33 cellular contexts compared by ENCODE assay signal in the genomic region with DNA sequence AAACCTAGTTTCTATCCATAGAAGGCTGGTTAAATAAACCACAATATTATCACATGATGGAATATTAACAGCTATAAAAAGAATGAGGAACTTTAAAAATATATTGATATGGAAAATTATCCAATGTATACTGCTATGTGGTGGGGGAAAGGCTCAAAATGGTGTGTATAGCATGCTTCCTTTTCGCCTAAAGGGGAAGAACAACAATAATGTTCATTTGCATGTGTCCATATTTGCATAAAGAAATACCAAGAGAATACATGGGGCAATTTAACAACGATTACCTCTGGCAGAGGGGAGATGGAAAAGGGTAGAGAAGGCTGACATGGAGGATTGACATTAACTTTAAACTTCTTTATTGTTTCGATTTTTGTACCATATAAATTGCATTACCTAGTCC.
"Had no signal": no experiment of that assay in that cellular context is flagged by ENCODE, and none has a peak within 500 bp of the region (broad histone marks: within the 10 kb centered on the region; RNA-seq: fewer than 3 reads in every experiment).

No MANE protein-coding gene starts in this region.

- H3K36me3 Mint-ChIP-seq: activated CD4-positive, alpha-beta memory T cell treated with anti-CD3 and anti-CD28 coated beads for 36 hours; activated CD8-positive, alpha-beta memory T cell treated with anti-CD3 and anti-CD28 coated beads, Interleukin-2, amount 10 ng/mL, durations not matched to agents 7 days and 5 days; activated naive CD4-positive, alpha-beta T cell treated with anti-CD3 and anti-CD28 coated beads, Interleukin-2, amount 50 U/mL, for 24 hours; activated naive CD8-positive, alpha-beta T cell treated with anti-CD3 and anti-CD28 coated beads for 36 hours had no signal

- H3K4me3 Mint-ChIP-seq: activated CD4-positive, alpha-beta memory T cell treated with anti-CD3 and anti-CD28 coated beads for 36 hours; activated CD4-positive, alpha-beta T cell treated with anti-CD3 and anti-CD28 coated beads for 36 hours; activated CD4-positive, alpha-beta T cell treated with anti-CD3 and anti-CD28 coated beads, Interleukin-2, amount 10 ng/mL, durations not matched to agents 24 days and 14 days; activated CD8-positive, alpha-beta memory T cell treated with anti-CD3 and anti-CD28 coated beads, Interleukin-2, amount 10 ng/mL, durations not matched to agents 7 days and 5 days; activated CD8-positive, alpha-beta T cell treated with anti-CD3 and anti-CD28 coated beads, Interleukin-2, amount 10 ng/mL, durations not matched to agents 7 days and 5 days; activated naive CD4-positive, alpha-beta T cell treated with anti-CD3 and anti-CD28 coated beads for 36 hours; activated naive CD4-positive, alpha-beta T cell treated with anti-CD3 and anti-CD28 coated beads, Interleukin-2, amount 50 U/mL, for 24 hours; activated naive CD8-positive, alpha-beta T cell treated with anti-CD3 and anti-CD28 coated beads for 36 hours; activated naive CD8-positive, alpha-beta T cell treated with anti-CD3 and anti-CD28 coated beads, Interleukin-2, amount 50 U/mL, for 24 hours; activated T-helper 1 cell treated with anti-CD3 and anti-CD28 coated beads, Interleukin-12 subunit alpha, Interleukin-12 subunit beta, Interleukin-2, Interleukin-4 antibody, amounts not matched to agents 30 ng/mL and 10 ng/mL and 1 ng/mL, durations not matched to agents 14 hours and 24 hours and 36 hours had no signal

- H3K27me3 Mint-ChIP-seq: activated CD4-positive, alpha-beta memory T cell treated with anti-CD3 and anti-CD28 coated beads for 36 hours; activated CD4-positive, alpha-beta T cell treated with anti-CD3 and anti-CD28 coated beads for 36 hours; activated naive CD4-positive, alpha-beta T cell treated with anti-CD3 and anti-CD28 coated beads, Interleukin-2, amount 50 U/mL, for 24 hours; activated naive CD8-positive, alpha-beta T cell treated with anti-CD3 and anti-CD28 coated beads for 36 hours; activated naive CD8-positive, alpha-beta T cell treated with anti-CD3 and anti-CD28 coated beads, Interleukin-2, amount 50 U/mL, for 24 hours had no signal

- H3K4me3 ChIP-seq: adrenal gland, body of pancreas, colonic mucosa, gastrocnemius medialis, heart left ventricle had no signal

- ATAC-seq: activated CD4-positive, alpha-beta T cell treated with anti-CD3 and anti-CD28 coated beads for 36 hours; activated CD8-positive, alpha-beta memory T cell treated with anti-CD3 and anti-CD28 coated beads, Interleukin-2, amount 10 ng/mL, durations not matched to agents 7 days and 5 days; activated CD8-positive, alpha-beta T cell treated with anti-CD3 and anti-CD28 coated beads, Interleukin-2, amount 10 ng/mL, durations not matched to agents 7 days and 5 days; activated naive CD8-positive, alpha-beta T cell treated with anti-CD3 and anti-CD28 coated beads, Interleukin-2, amount 50 U/mL, for 24 hours; body of pancreas; gastrocnemius medialis; heart left ventricle had no signal

- H3K36me3 ChIP-seq: adrenal gland, colonic mucosa, gastrocnemius medialis, heart left ventricle, WERI-Rb-1 had no signal

- H3K27me3 ChIP-seq: adrenal gland, body of pancreas, colonic mucosa had no signal

- H3K4me1 ChIP-seq: adrenal gland, colonic mucosa, gastrocnemius medialis, heart left ventricle had no signal

- H3K9me3 ChIP-seq: adrenal gland, body of pancreas, colonic mucosa, gastrocnemius medialis, heart left ventricle had no signal

- H3K9me3 Mint-ChIP-seq: activated CD4-positive, alpha-beta memory T cell treated with anti-CD3 and anti-CD28 coated beads for 36 hours; activated CD4-positive, alpha-beta T cell treated with anti-CD3 and anti-CD28 coated beads, Interleukin-2, amount 10 ng/mL, durations not matched to agents 24 days and 14 days; activated naive CD4-positive, alpha-beta T cell treated with anti-CD3 and anti-CD28 coated beads for 36 hours; activated naive CD4-positive, alpha-beta T cell treated with anti-CD3 and anti-CD28 coated beads, Interleukin-2, amount 50 U/mL, for 24 hours; activated naive CD8-positive, alpha-beta T cell treated with anti-CD3 and anti-CD28 coated beads for 36 hours; activated naive CD8-positive, alpha-beta T cell treated with anti-CD3 and anti-CD28 coated beads, Interleukin-2, amount 50 U/mL, for 24 hours; activated T-helper 1 cell treated with anti-CD3 and anti-CD28 coated beads, Interleukin-12 subunit alpha, Interleukin-12 subunit beta, Interleukin-2, Interleukin-4 antibody, amounts not matched to agents 30 ng/mL and 10 ng/mL and 1 ng/mL, durations not matched to agents 14 hours and 24 hours and 36 hours; activated T-helper 2 cell treated with anti-CD3 and anti-CD28 coated beads, Interferon-gamma antibody, Interleukin-2, Interleukin-4, amounts not matched to agents 10 μg/mL and 5 μg/mL and 100 μg/mL, durations not matched to agents 14 hours and 24 hours and 36 hours had no signal

- DNase-seq: activated CD4-positive, alpha-beta memory T cell treated with anti-CD3 and anti-CD28 coated beads for 36 hours; activated CD4-positive, alpha-beta T cell treated with anti-CD3 and anti-CD28 coated beads for 36 hours; activated CD4-positive, alpha-beta T cell treated with anti-CD3 and anti-CD28 coated beads, Interleukin-2, amount 10 ng/mL, durations not matched to agents 24 days and 14 days; activated CD4-positive, CD25-positive, alpha-beta regulatory T cell; activated CD4-positive, CD25-positive, alpha-beta regulatory T cell treated with anti-CD3 and anti-CD28 coated beads, Interleukin-2, amount 50 U/mL, for 72 hours; activated CD8-positive, alpha-beta memory T cell treated with anti-CD3 and anti-CD28 coated beads, Interleukin-2, amount 10 ng/mL, durations not matched to agents 7 days and 5 days; activated CD8-positive, alpha-beta memory T cell treated with anti-CD3 and anti-CD28 coated beads, Interleukin-2, amount 50 U/mL, for 4 hours; activated CD8-positive, alpha-beta T cell treated with anti-CD3 and anti-CD28 coated beads, Interleukin-2, amount 10 ng/mL, durations not matched to agents 7 days and 5 days; activated effector memory CD4-positive, alpha-beta T cell treated with anti-CD3 and anti-CD28 coated beads, Interleukin-2, amount 50 U/mL, for 16 hours; activated naive CD8-positive, alpha-beta T cell treated with anti-CD3 and anti-CD28 coated beads for 36 hours; activated naive CD8-positive, alpha-beta T cell treated with anti-CD3 and anti-CD28 coated beads, Interleukin-2, amount 50 U/mL, for 24 hours; activated T-cell treated with anti-CD3 and anti-CD28 coated beads, Interleukin-2, amount 50 U/mL, for 1 hour; activated T-cell treated with anti-CD3 and anti-CD28 coated beads, Interleukin-2, amount 50 U/mL, for 48 hours; adrenal gland; amygdala; aorta; body of pancreas; caudate nucleus; colonic mucosa; effector CD8-positive, alpha-beta T cell; foreskin fibroblast; gastrocnemius medialis; glutamatergic neuron; heart left ventricle; T-helper 2 cell; WERI-Rb-1 had no signal

- FAIRE-seq: endometrium, endothelial cell of umbilical vein had no signal

- H3K27ac Mint-ChIP-seq: activated CD4-positive, alpha-beta memory T cell treated with anti-CD3 and anti-CD28 coated beads for 36 hours; activated CD4-positive, alpha-beta T cell treated with anti-CD3 and anti-CD28 coated beads for 36 hours; activated CD4-positive, alpha-beta T cell treated with anti-CD3 and anti-CD28 coated beads, Interleukin-2, amount 10 ng/mL, durations not matched to agents 24 days and 14 days; activated CD8-positive, alpha-beta memory T cell treated with anti-CD3 and anti-CD28 coated beads, Interleukin-2, amount 10 ng/mL, durations not matched to agents 7 days and 5 days; activated CD8-positive, alpha-beta T cell treated with anti-CD3 and anti-CD28 coated beads, Interleukin-2, amount 10 ng/mL, durations not matched to agents 7 days and 5 days; activated naive CD4-positive, alpha-beta T cell treated with anti-CD3 and anti-CD28 coated beads for 36 hours; activated naive CD4-positive, alpha-beta T cell treated with anti-CD3 and anti-CD28 coated beads, Interleukin-2, amount 50 U/mL, for 24 hours; activated naive CD8-positive, alpha-beta T cell treated with anti-CD3 and anti-CD28 coated beads for 36 hours; activated naive CD8-positive, alpha-beta T cell treated with anti-CD3 and anti-CD28 coated beads, Interleukin-2, amount 50 U/mL, for 24 hours; activated T-helper 1 cell treated with anti-CD3 and anti-CD28 coated beads, Interleukin-12 subunit alpha, Interleukin-12 subunit beta, Interleukin-2, Interleukin-4 antibody, amounts not matched to agents 30 ng/mL and 10 ng/mL and 1 ng/mL, durations not matched to agents 14 hours and 24 hours and 36 hours; activated T-helper 2 cell treated with anti-CD3 and anti-CD28 coated beads, Interferon-gamma antibody, Interleukin-2, Interleukin-4, amounts not matched to agents 10 μg/mL and 5 μg/mL and 100 μg/mL, durations not matched to agents 14 hours and 24 hours and 36 hours had no signal

- H3K27ac ChIP-seq: adrenal gland, body of pancreas, colonic mucosa, epithelial cell of prostate, gastrocnemius medialis, heart left ventricle, WERI-Rb-1 had no signal
